In the genomic region with DNA sequence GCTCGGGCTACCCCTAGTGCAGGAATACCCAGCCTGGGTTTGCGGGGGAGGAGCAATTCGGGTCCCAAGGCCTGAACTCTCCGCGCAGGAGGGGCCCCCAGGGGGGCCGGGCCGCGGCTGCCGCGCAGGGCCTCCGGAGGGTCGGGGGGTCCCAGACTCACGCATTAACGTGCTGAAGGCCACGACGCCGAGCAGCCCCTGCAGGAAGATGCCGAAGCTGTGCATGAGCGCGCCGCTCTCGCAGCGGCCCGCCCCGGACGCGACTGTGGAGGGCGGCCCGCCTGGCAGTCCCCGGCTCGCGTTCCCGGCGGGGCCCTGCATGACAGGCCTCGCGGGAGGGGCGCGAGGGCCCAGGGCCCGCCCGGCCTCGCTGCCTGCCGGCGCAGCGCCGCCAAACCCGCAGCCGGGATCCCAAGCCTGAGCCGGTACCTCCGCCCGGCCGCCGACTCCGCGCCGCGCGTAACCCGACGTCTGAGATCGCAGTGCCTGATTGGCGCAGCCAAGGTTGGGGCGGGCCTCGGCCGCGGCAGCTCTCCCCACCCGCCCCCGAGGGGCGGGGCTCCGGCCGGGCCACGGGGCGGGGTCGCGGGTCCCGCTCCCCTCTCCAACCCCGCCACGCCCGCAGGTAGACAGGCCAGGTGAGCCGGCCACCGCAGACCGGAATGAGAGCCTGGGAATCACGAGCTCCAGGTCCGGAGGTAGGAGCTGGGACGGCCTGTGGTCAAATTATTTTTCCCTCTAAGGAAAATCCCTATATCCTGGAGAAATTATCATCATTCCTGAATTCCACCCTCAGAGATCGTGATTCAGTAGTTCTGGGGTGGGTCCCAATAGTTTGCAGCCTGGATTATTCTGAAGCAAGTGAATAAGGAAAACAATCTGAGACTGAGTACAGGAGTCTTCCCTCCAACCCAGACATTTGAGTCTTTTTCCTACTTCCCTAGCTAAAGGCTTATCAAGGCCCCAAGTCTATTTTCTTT, we compare ENCODE assay signal across 8 cellular contexts. TPM values are rescaled to one million over a fixed set of nuclear protein-coding genes. Genes with fewer than 3 reads are reported as not detected.
DNase-seq lines count a peak whose midpoint lies in the region; ATAC-seq, FAIRE-seq and TF ChIP-seq lines count a peak whose summit lies in the region.

Gene STIMATE (minus strand): TSS at position 419 of the 980 bp plus-strand sequence. CDS start 98 bp downstream, at position 321.

- H3K9ac ChIP-seq in OCI-LY3 (ENCODE audit: low read length), result peak within 1 kb of the TSS; percentile 68

- FAIRE-seq in HTR-8/SVneo (lab: Jason Lieb, UNC), result peak; percentile 88

- in situ Hi-C loops in Caki2 (cut with HindIII; ENCODE audit: low pct_unique_long_range_greater_than_20kb, low sequenced_read_pairs), result no loop called here

- H3K27me3 ChIP-seq in OCI-LY3 (ENCODE audit: low read depth, low read length), result no peaks in the 10 kb centered on the region
- no peaks in the 10 kb centered on the region for H3K27me3 ChIP-seq in mononuclear cell (ENCODE audit: insufficient read depth, low read length)

- H3K36me3 ChIP-seq in OCI-LY3 (replicated peaks; ENCODE audit: low read depth, low read length), result no peaks in the 10 kb centered on the region

- DNase-seq in Caki2 (ENCODE audit: low read depth) (peak; percentile 62), HTR-8/SVneo (ENCODE audit: insufficient read length, low spot score) (peak; percentile 92), activated T-cell treated with anti-CD3 and anti-CD28 coated beads for 1 hour (ENCODE audit: low read depth) (peak; percentile 74), epithelial cell of esophagus (ENCODE audit: low read depth) (peak; percentile 90)
- peak; percentile 82 to 83 for DNase-seq in stimulated activated CD8-positive, alpha-beta memory T cell treated with anti-CD3 and anti-CD28 coated beads, Interleukin-2, amount 100 ng/mL, for 48 hours (ENCODE audit: low read depth in 2 of 2)

- H2AFZ ChIP-seq in OCI-LY3 (ENCODE audit: low read depth, low read length), result peak within 1 kb of the TSS; percentile 83

- no peaks in the 10 kb centered on the region for H3K9me3 ChIP-seq in OCI-LY3 (ENCODE audit: insufficient read depth, low read length)
- no peaks in the 10 kb centered on the region for H3K9me3 ChIP-seq in mononuclear cell (ENCODE audit: low read depth, low read length)

- H3K4me2 ChIP-seq in OCI-LY3 (ENCODE audit: low read length), result peak within 1 kb of the TSS; percentile 98

- H3K79me2 ChIP-seq in OCI-LY3 (ENCODE audit: low read length), result peaks cover 9% of the 10 kb centered on the region; the same call in 1 of the 2 replicates

- H3K4me1 ChIP-seq in OCI-LY3 (ENCODE audit: low read length) (peaks cover 22% of the 10 kb centered on the region), mononuclear cell (ENCODE audit: insufficient read depth, low read length) (peaks cover 52% of the 10 kb centered on the region)

- H4K20me1 ChIP-seq in OCI-LY3 (ENCODE audit: insufficient read depth, low read length), result no peaks in the 10 kb centered on the region

- H3K4me3 ChIP-seq in OCI-LY3 (ENCODE audit: low read length) (peak within 1 kb of the TSS; percentile 87), epithelial cell of esophagus (ENCODE audit: low read length) (peak within 1 kb of the TSS; percentile 73), mononuclear cell (ENCODE audit: low read length) (peak within 1 kb of the TSS; percentile 80)

- ATAC-seq in GM21381 (IDR thresholded peaks at IDR 0.05; ENCODE audit: unreplicated experiment), result peak; percentile 98

- H3K27ac ChIP-seq in OCI-LY3 (ENCODE audit: low read length), result no peak within 1 kb of the TSS

- TF ChIP-seq CTCF in OCI-LY3 (IDR thresholded peaks at IDR 0.05; ENCODE audit: low read depth, low read length), result no peak
- TF ChIP-seq CTCF in epithelial cell of esophagus (IDR thresholded peaks at IDR 0.05; ENCODE audit: insufficient read depth, low read depth, low read length, missing control alignments), result no peak

RNA-seq across cellular contexts. Expression of gene STIMATE, which starts in this region (rescaled TPM):
- 7.5 and 10.4 TPM in 2 replicates for total RNA-seq in Caki2 (2014; rRNA removed; shearing (Covaris generic); ENCODE audit: low replicate concordance)
- total RNA-seq in mononuclear cell, result 27.3 TPM
